Comparison of ENCODE assay signal across 7 cellular contexts in the genomic region with DNA sequence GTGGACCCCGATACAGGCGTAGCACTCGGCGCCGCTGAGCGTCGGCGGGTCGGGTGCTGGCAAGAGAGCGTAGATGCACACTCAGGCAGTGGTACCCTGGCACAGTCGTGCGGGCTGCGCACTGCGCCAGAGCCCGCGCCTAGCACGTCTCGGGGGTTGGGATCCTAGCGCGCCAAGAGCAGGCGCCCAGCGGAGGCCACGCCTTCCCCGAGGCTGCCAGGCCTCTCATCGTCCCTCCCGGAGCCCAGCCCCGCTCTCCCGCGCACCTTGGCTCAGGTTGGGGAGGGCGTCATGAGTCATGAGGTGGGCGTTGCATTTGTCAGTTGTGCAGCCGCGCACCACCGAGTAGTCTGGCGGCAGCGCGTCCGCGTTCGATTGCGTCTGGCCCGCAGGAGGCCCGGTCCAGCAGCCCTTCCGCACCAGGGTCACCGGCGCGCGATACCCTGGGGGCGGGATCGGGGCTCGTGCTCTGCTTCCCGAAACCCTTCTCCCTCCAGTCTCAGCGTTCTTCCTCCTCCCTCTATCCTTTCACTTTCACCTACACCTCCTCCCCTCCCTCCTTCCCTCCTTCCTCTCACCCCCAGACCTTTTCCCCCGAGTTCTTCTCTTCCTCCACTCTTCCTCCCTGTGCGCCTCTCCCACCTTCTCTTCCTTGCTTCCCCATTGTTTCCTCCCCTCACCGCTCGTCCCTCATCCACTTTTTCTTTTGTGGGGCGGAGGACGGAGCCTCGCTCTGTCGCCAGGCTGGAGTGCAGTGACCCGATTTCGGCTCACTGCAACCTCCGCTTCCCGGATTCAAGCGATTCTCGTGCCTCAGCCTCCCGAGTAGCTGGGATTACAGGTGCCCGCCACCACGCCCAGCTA.
DNase-seq lines count a peak whose midpoint lies in the region; ATAC-seq and TF ChIP-seq lines count a peak whose summit lies in the region.

No MANE protein-coding gene starts in this region.

- no peak overlapping the region for H3K9ac ChIP-seq in iPS-20b (ENCODE audit: low read depth, low read length)

- H3K4me1 ChIP-seq in iPS-20b (ENCODE audit: insufficient read depth, low read length) = no peaks in the 10 kb centered on the region

- no peaks in the 10 kb centered on the region for H3K9me3 ChIP-seq in iPS-20b (ENCODE audit: insufficient read depth, low read depth, low read length)

- H3K27ac ChIP-seq in HL-60 (replicated peaks) = no peak overlapping the region
- no peak overlapping the region for H3K27ac ChIP-seq in iPS-20b (ENCODE audit: low read length)
- peak overlapping the region in 14 of 21 experiments; percentile 4 to 75 (median 36) for H3K27ac ChIP-seq in skin epidermis

- no peaks in the 10 kb centered on the region for H3K36me3 ChIP-seq in iPS-20b (ENCODE audit: insufficient read depth, low read depth, low read length)

- ATAC-seq in HG03521 (IDR thresholded peaks at IDR 0.05; ENCODE audit: unreplicated experiment) = no peak

- H3K4me3 ChIP-seq in HL-60 (replicated peaks; ENCODE audit: insufficient read depth, low read length) (peak overlapping the region; percentile 35), iPS-20b (ENCODE audit: low read length) (peak overlapping the region; percentile 80), skin epidermis (peak overlapping the region; percentile 29 to 49 (median 38))

- no peak for TF ChIP-seq CTCF in HL-60 (IDR thresholded peaks at IDR 0.05; ENCODE audit: insufficient read depth, low read length)

- DNase-seq in HL-60 (ENCODE audit: low read depth in 1 of 2, low spot score in 1 of 2) (no peak), SW480 (ENCODE audit: low spot score) (peak; percentile 84), anterior cingulate cortex (lab: John Stamatoyannopoulos, UW) (peak in 35 of 58 donors; percentile 12 to 73 (median 39)), NK-92 (lab: John Stamatoyannopoulos, UW; ENCODE audit: unreplicated experiment) (no peak)

- H3K27me3 ChIP-seq in HL-60 (ENCODE audit: insufficient read depth, poor library complexity, severe bottlenecking) = peaks cover 3% of the 10 kb centered on the region
- peaks cover 73% of the 10 kb centered on the region for H3K27me3 ChIP-seq in iPS-20b (ENCODE audit: insufficient read depth, low read length)

Comparison
In these comparisons a context has a peak if more than half of its experiments do, and no peak if none do; other contexts are left out.
1. DNase-seq: peak in SW480 (single experiment) and anterior cingulate cortex (35 of 58); none in HL-60 (0 of 2) and NK-92 (single experiment).
2. H3K27ac ChIP-seq: peak in skin epidermis (14 of 21); none in HL-60 (single experiment) and iPS-20b (single experiment).
3. Peak in every context shown above with its lines, with median percentiles within 50 percentile points of each other: H3K4me3 ChIP-seq.